27 cellular contexts compared by ENCODE assay signal in the genomic region with DNA sequence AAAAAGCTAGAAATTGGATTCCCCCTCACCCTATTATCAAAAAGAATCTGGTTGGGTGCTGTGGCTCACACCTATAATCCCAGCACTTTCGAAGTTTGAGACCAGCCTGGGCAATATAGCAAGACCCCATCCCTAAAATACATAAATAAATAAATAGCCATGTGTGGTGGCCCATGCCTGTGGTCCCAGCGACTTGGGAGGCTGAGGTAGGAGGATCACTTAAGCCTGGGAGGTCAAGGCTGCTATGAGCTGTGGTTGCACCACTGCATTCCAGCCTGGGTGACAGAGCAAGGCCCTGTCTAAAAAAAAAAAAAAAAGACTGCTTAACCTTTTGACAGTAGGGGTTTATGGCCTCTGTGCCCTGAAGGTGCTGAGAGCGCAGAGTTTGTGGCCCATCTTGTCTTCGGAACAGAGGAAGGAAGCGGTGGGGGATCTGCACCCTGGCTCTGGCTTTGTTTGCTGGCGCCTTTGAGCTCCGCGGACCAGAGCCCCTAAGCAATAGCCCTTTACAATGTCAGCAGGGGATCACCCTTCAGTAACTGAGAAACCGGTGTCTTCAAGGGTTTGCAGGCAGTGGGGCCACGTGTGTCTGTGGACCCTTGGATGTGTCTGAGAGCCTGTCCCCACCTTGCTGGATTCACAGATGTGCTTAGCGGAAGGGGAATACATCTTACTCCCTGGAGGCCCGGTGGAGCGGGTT. TPM values are rescaled to one million over a fixed set of nuclear protein-coding genes. Genes with fewer than 3 reads are reported as not detected.
DNase-seq lines count a peak whose midpoint lies in the region; ATAC-seq, FAIRE-seq and TF ChIP-seq lines count a peak whose summit lies in the region.
"Had no signal": no experiment of that assay in that cellular context is flagged by ENCODE, and none has a peak within 500 bp of the region (broad histone marks: within the 10 kb centered on the region; RNA-seq: fewer than 3 reads in every experiment).

No MANE protein-coding gene starts in this region.

- H3K27me3 ChIP-seq in HepG2 (ENCODE audit: control insufficient read depth in 1 of 2, insufficient read depth in 2 of 2, low read length in 2 of 2) (peaks cover 4 to 12% of the 10 kb centered on the region in 2 experiments; a peak in 4 of 5 replicates), right lobe of liver (no peaks in the 10 kb centered on the region), left ventricle myocardium inferior (ENCODE audit: low read depth) (no peaks in the 10 kb centered on the region)
- H3K27me3 ChIP-seq: heart right ventricle, transverse colon had no signal

- H2AFZ ChIP-seq in HepG2 (ENCODE audit: low read length): no peak overlapping the region
- H2AFZ ChIP-seq: PC-9 had no signal

- in situ Hi-C loops in HepG2 (cut with HindIII; ENCODE audit: extremely low pct_ligation_motif_present, low pct_unique_long_range_greater_than_20kb): no loop called here

- H3K9me3 ChIP-seq in HepG2 (ENCODE audit: low read length) (no peaks in the 10 kb centered on the region), right lobe of liver (no peaks in the 10 kb centered on the region), left ventricle myocardium inferior (replicated peaks) (no peaks in the 10 kb centered on the region)
- H3K9me3 ChIP-seq: heart right ventricle, transverse colon had no signal

- no peaks in the 10 kb centered on the region for H3K79me2 ChIP-seq in HepG2 (ENCODE audit: insufficient read depth, low read length)

- no peak for TF ChIP-seq CTCF in HepG2 (CRISPR knock-in tag; IDR thresholded peaks at IDR 0.05)
- no peak for TF ChIP-seq CTCF in right lobe of liver (IDR thresholded peaks at IDR 0.05)
- no peak for TF ChIP-seq CTCF in left ventricle myocardium inferior (IDR thresholded peaks at IDR 0.05; ENCODE audit: borderline replicate concordance)

- H4K20me1 ChIP-seq in HepG2 (ENCODE audit: insufficient read depth, low read length): no peaks in the 10 kb centered on the region

- H3K9me3 Mint-ChIP-seq in naive thymus-derived CD8-positive, alpha-beta T cell: no peaks in the 10 kb centered on the region
- H3K9me3 Mint-ChIP-seq: activated CD4-positive, alpha-beta memory T cell treated with anti-CD3 and anti-CD28 coated beads for 36 hours; activated naive CD4-positive, alpha-beta T cell treated with anti-CD3 and anti-CD28 coated beads, Interleukin-2, amount 50 U/mL, for 24 hours; activated T-cell treated with anti-CD3 and anti-CD28 coated beads, Interleukin-2, amount 50 U/mL, for 4 hours; H9 had no signal

- H3K4me3 Mint-ChIP-seq in naive thymus-derived CD8-positive, alpha-beta T cell: peak overlapping the region; percentile 67 to 88 (median 80)
- H3K4me3 Mint-ChIP-seq: activated CD4-positive, alpha-beta memory T cell treated with anti-CD3 and anti-CD28 coated beads for 36 hours; activated naive CD4-positive, alpha-beta T cell treated with anti-CD3 and anti-CD28 coated beads, Interleukin-2, amount 50 U/mL, for 24 hours; activated T-cell treated with anti-CD3 and anti-CD28 coated beads, Interleukin-2, amount 50 U/mL, for 4 hours; H9 had no signal

- no peaks in the 10 kb centered on the region for H3K36me3 Mint-ChIP-seq in naive thymus-derived CD8-positive, alpha-beta T cell
- H3K36me3 Mint-ChIP-seq: activated CD4-positive, alpha-beta memory T cell treated with anti-CD3 and anti-CD28 coated beads for 36 hours; activated naive CD4-positive, alpha-beta T cell treated with anti-CD3 and anti-CD28 coated beads, Interleukin-2, amount 50 U/mL, for 24 hours had no signal

- WGBS in HepG2 (ENCODE audit: low lambda C conversion rate): 62% methylated on average over 8 of the region's 13 CpGs
- WGBS in right lobe of liver (ENCODE audit: insufficient coverage, low coverage, low lambda C conversion rate, missing lambda C conversion rate): 75% methylated on average over 9 of the region's 13 CpGs

- no peak overlapping the region for H3K27ac ChIP-seq in HepG2 (ENCODE audit: extremely low read length, insufficient read depth, low read length)
- H3K27ac ChIP-seq in right lobe of liver: no peak overlapping the region
- no peak overlapping the region for H3K27ac ChIP-seq in left ventricle myocardium inferior (replicated peaks)
- H3K27ac ChIP-seq: C4-2B, heart right ventricle, PC-9, transverse colon, WERI-Rb-1 had no signal

- intact Hi-C loops in HepG2 (cut with micrococcal nuclease; ENCODE audit: unreplicated experiment) (loop anchor here (2.0 kb wide), 1 partner anchor 97 kb away; no protein-coding TSS in a partner anchor), right lobe of liver (cut with DNase I) (no loop called here), left ventricle myocardium inferior (cut with micrococcal nuclease) (no loop called here)

- no peak for TF ChIP-seq EP300 in HepG2 (IDR thresholded peaks at IDR 0.05; ENCODE audit: low read depth in 2 of 2, low read length in 2 of 2)
- no peak for TF ChIP-seq EP300 in HepG2 (CRISPR knock-in tag; IDR thresholded peaks at IDR 0.05; ENCODE audit: borderline replicate concordance)

- H3K4me1 Mint-ChIP-seq in naive thymus-derived CD8-positive, alpha-beta T cell: peaks cover 7 to 27% (median 21%) of the 10 kb centered on the region in 4 donors

- FAIRE-seq in HepG2 (lab: Jason Lieb, UNC): no peak

- peak overlapping the region in 8 of 10 donors; percentile 56 to 92 (median 80) for H3K27ac Mint-ChIP-seq in naive thymus-derived CD8-positive, alpha-beta T cell
- H3K27ac Mint-ChIP-seq: activated CD4-positive, alpha-beta memory T cell treated with anti-CD3 and anti-CD28 coated beads for 36 hours; activated naive CD4-positive, alpha-beta T cell treated with anti-CD3 and anti-CD28 coated beads, Interleukin-2, amount 50 U/mL, for 24 hours had no signal

- no TSS peak for BruUV-seq in HepG2 (replicated peaks; lab: Mats Ljungman, UMichigan)

- H3K36me3 ChIP-seq in HepG2 (replicated peaks in 1 of 2; ENCODE audit: control insufficient read depth in 1 of 2, insufficient read depth in 2 of 2, low read length in 2 of 2) (no peaks in the 10 kb centered on the region), right lobe of liver (no peaks in the 10 kb centered on the region), left ventricle myocardium inferior (no peaks in the 10 kb centered on the region)
- H3K36me3 ChIP-seq: heart right ventricle, transverse colon, WERI-Rb-1 had no signal

- H3K9ac ChIP-seq in HepG2 (ENCODE audit: insufficient read depth, low read depth, low read length): no peak overlapping the region

- no peak for TF ChIP-seq RAD21 in HepG2 (CRISPR knock-in tag; IDR thresholded peaks at IDR 0.05)

- CTCF ChIA-PET in HepG2 (lab: Yijun Ruan, JAX; ENCODE audit: low intra/inter-chr PET ratio, low total read pairs): interaction anchor here (1.2 to 2.2 kb wide), 3 partner anchors 41 to 86 kb away, joined by 3 to 27 read pairs (median 7); no protein-coding TSS in a partner anchor

- peak overlapping the region; percentile 86 for H3K4me2 ChIP-seq in HepG2 (ENCODE audit: low read depth, low read length)

- no peaks in the 10 kb centered on the region for H3K27me3 Mint-ChIP-seq in naive thymus-derived CD8-positive, alpha-beta T cell
- H3K27me3 Mint-ChIP-seq: activated CD4-positive, alpha-beta memory T cell treated with anti-CD3 and anti-CD28 coated beads for 36 hours; activated naive CD4-positive, alpha-beta T cell treated with anti-CD3 and anti-CD28 coated beads, Interleukin-2, amount 50 U/mL, for 24 hours had no signal

- POLR2A ChIA-PET in HepG2 (lab: Yijun Ruan, JAX): interaction anchor here (0.8 kb wide), 1 partner anchor 142 kb away, joined by 6 read pairs; no protein-coding TSS in a partner anchor
- POLR2A ChIA-PET in naive thymus-derived CD8-positive, alpha-beta T cell (lab: Charles Lee): interaction anchor here (0.6 to 2.9 kb wide), 23 partner anchors 15 to 156 kb away, joined by 3 to 32 read pairs (median 9); a partner anchor contains a TSS

- H3K4me3 ChIP-seq in HepG2 (replicated peaks in 1 of 3; ENCODE audit: insufficient read depth in 1 of 3, low read depth in 2 of 3, low read length in 3 of 3) (peak overlapping the region in 1 of 3 experiments; percentile 62; a peak in 2 of 6 replicates), right lobe of liver (no peak overlapping the region), left ventricle myocardium inferior (no peak overlapping the region)
- H3K4me3 ChIP-seq: heart right ventricle, PC-9, transverse colon had no signal

- TF ChIP-seq POLR2A in HepG2 (IDR thresholded peaks at IDR 0.05; ENCODE audit: insufficient read depth in 1 of 2, low read depth in 2 of 2, low read length in 2 of 2) (no peak), right lobe of liver (IDR thresholded peaks at IDR 0.05) (no peak)

- H3K4me1 ChIP-seq in HepG2 (ENCODE audit: insufficient read depth, low read length): peaks cover 58% of the 10 kb centered on the region
- H3K4me1 ChIP-seq in right lobe of liver: no peaks in the 10 kb centered on the region
- peaks cover 7% of the 10 kb centered on the region for H3K4me1 ChIP-seq in left ventricle myocardium inferior

- DNase-seq in HepG2 (ENCODE audit: low spot score): no peak
- no peak for DNase-seq in right lobe of liver
- DNase-seq in UCSD-AML1 (lab: John Stamatoyannopoulos, UW; ENCODE audit: unreplicated experiment): peak; percentile 28
- peak in 6 of 10 donors; percentile 16 to 51 (median 31) for DNase-seq in naive thymus-derived CD8-positive, alpha-beta T cell
- DNase-seq in NAMALWA (ENCODE audit: low spot score): no peak
- no peak for DNase-seq in left ventricle myocardium inferior
- no peak for DNase-seq in activated CD4-positive, CD25-positive, alpha-beta regulatory T cell treated with anti-CD3 and anti-CD28 coated beads, Interleukin-2, amount 50 U/mL, for 72 hours
- DNase-seq: NCI-H1048, SHP77 treated with DMSO at 0.1 percent for 48 hours had no signal

- no peak for ATAC-seq in HepG2
- no peak for ATAC-seq in right lobe of liver
- ATAC-seq in naive thymus-derived CD8-positive, alpha-beta T cell: peak; percentile 68 to 74
- no peak for ATAC-seq in HG02981 (IDR thresholded peaks at IDR 0.05; ENCODE audit: unreplicated experiment)

RNA-seq across cellular contexts. Expression of a gene that starts 22.0 kb away (rescaled TPM):
- total RNA-seq in HepG2 (2016; rRNA removed; fragmentation: Illumina TruSeq; extraction: Trizol) (not detected in 2 replicates), right lobe of liver (not detected), left ventricle myocardium inferior (not detected)
- not detected in 2 replicates for total RNA-seq in HepG2 (2016; cell fraction: cytosol; rRNA removed; fragmentation: Illumina TruSeq; extraction: Trizol; ENCODE audit: low read depth)
- not detected in 2 replicates for total RNA-seq in HepG2 (2016; cell fraction: insoluble cytoplasmic fraction; rRNA removed; fragmentation: Illumina TruSeq; extraction: Trizol)
- total RNA-seq in HepG2 (2016; cell fraction: membrane; rRNA removed; fragmentation: Illumina TruSeq; extraction: Trizol): not detected in 2 replicates
- not detected in 2 replicates for total RNA-seq in HepG2 (2016; cell fraction: nucleus; rRNA removed; fragmentation: Illumina TruSeq; extraction: Trizol)
- polyA plus RNA-seq in HepG2 (2011; rRNA removed): not detected in 2 replicates
- not detected in 2 replicates for polyA plus RNA-seq in HepG2 (2011; cell fraction: cytosol; rRNA removed)
- polyA plus RNA-seq in HepG2 (2011; cell fraction: nucleus; rRNA removed): not detected in 2 replicates
- not detected in 2 replicates for polyA plus RNA-seq in HepG2 (2012)
- not detected in 2 replicates for polyA plus RNA-seq in HepG2 (2016; cell fraction: cytosol; fragmentation: Illumina TruSeq; extraction: Trizol; ENCODE audit: low read depth)
- polyA plus RNA-seq in HepG2 (2016; cell fraction: insoluble cytoplasmic fraction; fragmentation: Illumina TruSeq; extraction: Trizol; ENCODE audit: low read depth): not detected in 2 replicates
- polyA plus RNA-seq in HepG2 (2016; cell fraction: membrane; fragmentation: Illumina TruSeq; extraction: Trizol; ENCODE audit: low read depth): not detected in 2 replicates
- polyA plus RNA-seq in HepG2 (2016; cell fraction: nucleus; fragmentation: Illumina TruSeq; extraction: Trizol; ENCODE audit: insufficient read depth, low read depth): not detected in 2 replicates
- not detected in 2 replicates for polyA minus RNA-seq in HepG2 (2011; rRNA and poly(A)+ RNA removed; ENCODE audit: low replicate concordance)
- polyA minus RNA-seq in HepG2 (2011; cell fraction: cytosol; rRNA and poly(A)+ RNA removed): not detected in 2 replicates
- not detected in 2 replicates for polyA minus RNA-seq in HepG2 (2011; cell fraction: nucleus; rRNA and poly(A)+ RNA removed)
- total RNA-seq in naive thymus-derived CD8-positive, alpha-beta T cell: not detected
- polyA plus RNA-seq in naive thymus-derived CD8-positive, alpha-beta T cell: under 1 TPM in 2 of 3 donors, not detected in 1; 0.16 to 0.20 TPM
- total RNA-seq: activated CD4-positive, alpha-beta memory T cell treated with anti-CD3 and anti-CD28 coated beads for 36 hours; activated T-cell treated with anti-CD3 and anti-CD28 coated beads, Interleukin-2, amount 50 U/mL, for 4 hours; cerebellum; epithelial cell of proximal tubule; fibroblast of villous mesenchyme; H9; left colon; myocyte; omental fat pad; PC-9; renal cortical epithelial cell; T-helper 1 cell treated with Interleukin-12 subunit alpha and Interleukin-12 subunit beta and Interleukin-4 antibody, amounts not matched to agents 30 ng/mL and 1 ng/mL, for 36 hours; transverse colon had no signal
- polyA plus RNA-seq: heart right ventricle had no signal

RNA-seq across cellular contexts. Expression of a gene that starts 58.5 kb away (rescaled TPM):
- not detected in 2 replicates for total RNA-seq in HepG2 (2016; rRNA removed; fragmentation: Illumina TruSeq; extraction: Trizol)
- not detected in 2 replicates for total RNA-seq in HepG2 (2016; cell fraction: cytosol; rRNA removed; fragmentation: Illumina TruSeq; extraction: Trizol; ENCODE audit: low read depth)
- not detected in 2 replicates for total RNA-seq in HepG2 (2016; cell fraction: insoluble cytoplasmic fraction; rRNA removed; fragmentation: Illumina TruSeq; extraction: Trizol)
- not detected in 2 replicates for total RNA-seq in HepG2 (2016; cell fraction: membrane; rRNA removed; fragmentation: Illumina TruSeq; extraction: Trizol)
- total RNA-seq in HepG2 (2016; cell fraction: nucleus; rRNA removed; fragmentation: Illumina TruSeq; extraction: Trizol): not detected in 2 replicates
- polyA plus RNA-seq in HepG2 (2011; rRNA removed): not detected in 2 replicates
- not detected in 2 replicates for polyA plus RNA-seq in HepG2 (2011; cell fraction: cytosol; rRNA removed)
- polyA plus RNA-seq in HepG2 (2011; cell fraction: nucleus; rRNA removed): not detected in 2 replicates
- not detected in 2 replicates for polyA plus RNA-seq in HepG2 (2012)
- polyA plus RNA-seq in HepG2 (2016; cell fraction: cytosol; fragmentation: Illumina TruSeq; extraction: Trizol; ENCODE audit: low read depth): not detected in 2 replicates
- not detected in 2 replicates for polyA plus RNA-seq in HepG2 (2016; cell fraction: insoluble cytoplasmic fraction; fragmentation: Illumina TruSeq; extraction: Trizol; ENCODE audit: low read depth)
- polyA plus RNA-seq in HepG2 (2016; cell fraction: membrane; fragmentation: Illumina TruSeq; extraction: Trizol; ENCODE audit: low read depth): not detected in 2 replicates
- polyA plus RNA-seq in HepG2 (2016; cell fraction: nucleus; fragmentation: Illumina TruSeq; extraction: Trizol; ENCODE audit: insufficient read depth, low read depth): not detected in 2 replicates
- polyA minus RNA-seq in HepG2 (2011; rRNA and poly(A)+ RNA removed; ENCODE audit: low replicate concordance): not detected in 2 replicates
- not detected in 2 replicates for polyA minus RNA-seq in HepG2 (2011; cell fraction: cytosol; rRNA and poly(A)+ RNA removed)
- not detected in 2 replicates for polyA minus RNA-seq in HepG2 (2011; cell fraction: nucleus; rRNA and poly(A)+ RNA removed)
- not detected for total RNA-seq in right lobe of liver
- total RNA-seq in naive thymus-derived CD8-positive, alpha-beta T cell: 10 to 100 TPM; 11.3 to 11.5 TPM
- polyA plus RNA-seq in naive thymus-derived CD8-positive, alpha-beta T cell: 10 to 100 TPM in 2 of 3 donors, 1 to 10 TPM in 1; 5.9 to 53.7 (median 17.1) TPM
- total RNA-seq in left ventricle myocardium inferior: not detected
- total RNA-seq: cerebellum, epithelial cell of proximal tubule, fibroblast of villous mesenchyme, H9, left colon, myocyte, omental fat pad, PC-9, renal cortical epithelial cell, transverse colon had no signal
- polyA plus RNA-seq: heart right ventricle had no signal

Comparison
In these comparisons a context has a peak if more than half of its experiments do, and no peak if none do; other contexts are left out.
1. ATAC-seq: peak in naive thymus-derived CD8-positive, alpha-beta T cell (2 of 2); none in HepG2 (single experiment), right lobe of liver (0 of 4) and HG02981 (single experiment).
2. DNase-seq: peak in UCSD-AML1 (single experiment) and naive thymus-derived CD8-positive, alpha-beta T cell (6 of 10); none in HepG2 (single experiment), right lobe of liver (0 of 3), NAMALWA (single experiment), left ventricle myocardium inferior (single experiment) and activated CD4-positive, CD25-positive, alpha-beta regulatory T cell treated with anti-CD3 and anti-CD28 coated beads, Interleukin-2, amount 50 U/mL, for 72 hours (single experiment).
3. RNA of a gene that starts 58.5 kb away (total RNA-seq): 11.3 to 11.5 TPM in naive thymus-derived CD8-positive, alpha-beta T cell; not detected in HepG2, not detected in right lobe of liver and not detected in left ventricle myocardium inferior (single experiment); every median in the first group is over 10 times any median in the second.